22 cellular contexts compared by ENCODE assay signal in genomic region chr3:64802460-64802859, GRCh38.
"Had no signal": no experiment of that assay in that cellular context is flagged by ENCODE, and none has a peak within 500 bp of the region (broad histone marks: within the 10 kb centered on the region; RNA-seq: fewer than 3 reads in every experiment).

No MANE protein-coding gene starts in this region.

- ATAC-seq: K562, Panc1, PC-3 had no signal

- H3K4me3 Mint-ChIP-seq: IgD-negative memory B cell had no signal

- H3K9me3 Mint-ChIP-seq: IgD-negative memory B cell had no signal

- H3K4me3 ChIP-seq: K562 had no signal

- H3K9ac ChIP-seq: KMS-11, SK-N-SH had no signal

- FAIRE-seq: K562 had no signal

- H3K4me1 Mint-ChIP-seq: IgD-negative memory B cell had no signal

- H3K27me3 Mint-ChIP-seq: IgD-negative memory B cell had no signal

- DNase-seq: Kasumi-1, MM.1S, NCI-H1092 treated with DMSO at 0.1 percent for 48 hours, NCI-H1436, NCI-H187, NCI-H2029, NCI-H2081 treated with DMSO at 0.1 percent for 48 hours, NCI-H2171, NCI-H226, NCI-H446, NCI-H510A, NCI-H524 treated with DMSO at 0.1 percent for 48 hours, NCI-H69, NCI-H774, PC-3, SHP77, SK-N-SH had no signal

- H3K4me2 ChIP-seq: KMS-11, SK-N-SH had no signal

- H3K9me3 ChIP-seq: SK-N-SH had no signal

- H3K27ac ChIP-seq: KMS-11, RWPE1 had no signal

- H3K27ac Mint-ChIP-seq: IgD-negative memory B cell had no signal

- H3K9me2 ChIP-seq: SK-N-SH had no signal
